20 cellular contexts compared by ENCODE assay signal in the genomic region with DNA sequence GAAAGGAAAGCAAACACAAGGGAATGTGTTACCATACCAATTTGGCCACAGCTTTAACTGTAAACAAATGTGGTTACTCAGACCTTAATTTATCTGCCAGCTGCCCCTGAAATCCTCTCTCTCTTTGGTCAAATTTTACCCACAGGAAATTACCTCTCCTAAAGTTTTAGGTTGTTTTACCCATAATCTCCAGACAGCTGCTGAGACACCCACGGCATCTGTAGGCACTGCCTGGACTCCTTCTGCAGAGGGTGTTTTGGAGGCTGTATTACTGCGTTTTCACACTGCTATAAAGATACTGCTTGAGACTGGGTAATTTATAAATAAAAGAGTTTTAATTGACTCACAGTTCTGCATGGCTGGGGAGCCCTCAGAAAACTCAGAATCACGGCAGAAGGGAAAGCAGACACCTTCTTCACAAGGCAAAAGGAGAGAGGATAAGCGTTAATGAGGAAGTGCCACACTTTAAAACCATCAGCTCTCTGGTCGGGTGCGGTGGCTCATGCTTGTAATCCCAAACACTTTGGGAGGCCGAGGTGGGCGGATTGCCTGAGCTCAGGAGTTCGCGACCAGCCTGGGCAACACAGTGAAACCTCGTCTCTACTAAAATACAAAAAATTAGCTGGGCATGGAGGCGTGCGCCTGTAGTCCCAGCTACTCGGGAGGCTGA.
"Had no signal": no experiment of that assay in that cellular context is flagged by ENCODE, and none has a peak within 500 bp of the region (broad histone marks: within the 10 kb centered on the region; RNA-seq: fewer than 3 reads in every experiment).

No MANE protein-coding gene starts in this region.

- H3K36me3 Mint-ChIP-seq: activated naive CD4-positive, alpha-beta T cell treated with anti-CD3 and anti-CD28 coated beads, Interleukin-2, amount 50 U/mL, for 72 hours had no signal

- H3K4me3 Mint-ChIP-seq: activated T-helper 1 cell treated with anti-CD3 and anti-CD28 coated beads, Interleukin-12 subunit alpha, Interleukin-12 subunit beta, Interleukin-2, Interleukin-4 antibody, amounts not matched to agents 30 ng/mL and 10 ng/mL and 1 ng/mL, durations not matched to agents 14 hours and 24 hours and 36 hours; nephron; T-helper 17 cell had no signal

- H3K27me3 Mint-ChIP-seq: progenitor cell of endocrine pancreas, T-helper 17 cell had no signal

- H3K27ac Mint-ChIP-seq: activated naive CD4-positive, alpha-beta T cell treated with anti-CD3 and anti-CD28 coated beads, Interleukin-2, amount 50 U/mL, for 72 hours; activated T-helper 1 cell treated with anti-CD3 and anti-CD28 coated beads, Interleukin-12 subunit alpha, Interleukin-12 subunit beta, Interleukin-2, Interleukin-4 antibody, amounts not matched to agents 30 ng/mL and 10 ng/mL and 1 ng/mL, durations not matched to agents 14 hours and 24 hours and 36 hours; nephron; progenitor cell of endocrine pancreas; T-helper 17 cell had no signal

- H3K4me1 Mint-ChIP-seq: T-helper 17 cell had no signal

- ATAC-seq: activated naive CD4-positive, alpha-beta T cell treated with anti-CD3 and anti-CD28 coated beads, Interleukin-2, amount 50 U/mL, for 72 hours; body of pancreas; foreskin keratinocyte; left colon; lower lobe of right lung; stimulated activated naive CD8-positive, alpha-beta T cell treated with anti-CD3 and anti-CD28 coated beads, Interleukin-15, Interleukin-2, amounts not matched to agents 100 U/mL and 50 U/mL, for 24 hours; T-helper 17 cell had no signal

- H3K27me3 ChIP-seq: body of pancreas, colonic mucosa, foreskin keratinocyte, tibial nerve, vagina had no signal

- H3K4me3 ChIP-seq: body of pancreas, colonic mucosa, lower lobe of right lung, tibial nerve, vagina had no signal

- H3K4me1 ChIP-seq: body of pancreas, colonic mucosa, foreskin keratinocyte, lower lobe of right lung, tibial nerve, vagina had no signal

- H3K27ac ChIP-seq: body of pancreas, colonic mucosa, foreskin keratinocyte, lower lobe of right lung, tibial nerve, vagina, WERI-Rb-1 had no signal

- DNase-seq: activated CD4-positive, alpha-beta T cell treated with anti-CD3 and anti-CD28 coated beads, Interleukin-2, amount 50 U/mL, for 4 hours; activated gamma-delta T cell treated with Interleukin-2 at 50 U/mL for 16 hours; activated T-cell treated with anti-CD3 and anti-CD28 coated beads for 4 hours; body of pancreas; central memory CD4-positive, alpha-beta T cell; colonic mucosa; foreskin keratinocyte; hippocampal formation; left colon; lower lobe of right lung; midbrain; stimulated activated naive CD8-positive, alpha-beta T cell treated with anti-CD3 and anti-CD28 coated beads, Interleukin-15, Interleukin-2, amounts not matched to agents 100 U/mL and 50 U/mL, for 24 hours; T-helper 17 cell; WERI-Rb-1 had no signal

- H3K9me3 ChIP-seq: body of pancreas, colonic mucosa, lower lobe of right lung, vagina had no signal

- H3K36me3 ChIP-seq: colonic mucosa, lower lobe of right lung, tibial nerve, vagina, WERI-Rb-1 had no signal
